ENCODE assay signal across 1 cellular context in the genomic region with DNA sequence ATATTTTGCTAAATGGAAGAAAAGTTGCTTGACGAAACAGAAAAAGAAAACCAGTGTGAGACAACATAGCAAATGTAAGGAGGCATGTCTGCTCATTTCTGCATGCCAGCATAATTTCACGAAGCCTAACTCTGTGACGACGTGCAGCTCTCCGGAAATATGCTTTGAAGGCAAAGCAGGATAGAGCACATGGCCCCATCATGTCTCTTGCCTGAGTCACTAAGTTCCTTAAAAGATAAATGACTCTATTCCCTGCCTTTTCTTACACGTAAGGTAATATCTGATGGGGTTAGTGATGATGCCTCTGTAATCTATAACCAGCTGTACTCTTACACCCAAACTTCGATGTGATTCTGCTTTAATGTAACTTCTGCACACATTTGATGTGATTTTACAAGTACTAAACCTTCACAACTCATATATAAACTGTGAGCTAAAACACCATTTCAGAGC.
TF ChIP-seq lines count a peak whose summit lies in the region.

No MANE protein-coding gene starts in this region.

TF ChIP-seq in liver, 16 proteins besides CTCF, POLR2A, EP300 and RAD21:
- TF ChIP-seq, protein P1, sequence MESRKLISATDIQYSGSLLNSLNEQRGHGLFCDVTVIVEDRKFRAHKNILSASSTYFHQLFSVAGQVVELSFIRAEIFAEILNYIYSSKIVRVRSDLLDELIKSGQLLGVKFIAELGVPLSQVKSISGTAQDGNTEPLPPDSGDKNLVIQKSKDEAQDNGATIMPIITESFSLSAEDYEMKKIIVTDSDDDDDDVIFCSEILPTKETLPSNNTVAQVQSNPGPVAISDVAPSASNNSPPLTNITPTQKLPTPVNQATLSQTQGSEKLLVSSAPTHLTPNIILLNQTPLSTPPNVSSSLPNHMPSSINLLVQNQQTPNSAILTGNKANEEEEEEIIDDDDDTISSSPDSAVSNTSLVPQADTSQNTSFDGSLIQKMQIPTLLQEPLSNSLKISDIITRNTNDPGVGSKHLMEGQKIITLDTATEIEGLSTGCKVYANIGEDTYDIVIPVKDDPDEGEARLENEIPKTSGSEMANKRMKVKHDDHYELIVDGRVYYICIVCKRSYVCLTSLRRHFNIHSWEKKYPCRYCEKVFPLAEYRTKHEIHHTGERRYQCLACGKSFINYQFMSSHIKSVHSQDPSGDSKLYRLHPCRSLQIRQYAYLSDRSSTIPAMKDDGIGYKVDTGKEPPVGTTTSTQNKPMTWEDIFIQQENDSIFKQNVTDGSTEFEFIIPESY (IDR thresholded peaks at IDR 0.05), result no peak
- TF ChIP-seq, protein P2, sequence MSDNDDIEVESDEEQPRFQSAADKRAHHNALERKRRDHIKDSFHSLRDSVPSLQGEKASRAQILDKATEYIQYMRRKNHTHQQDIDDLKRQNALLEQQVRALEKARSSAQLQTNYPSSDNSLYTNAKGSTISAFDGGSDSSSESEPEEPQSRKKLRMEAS (IDR thresholded peaks at IDR 0.05), result peak; percentile 30
- TF ChIP-seq FOXA1 (IDR thresholded peaks at IDR 0.05) (no peak), FOXA2 (IDR thresholded peaks at IDR 0.05) (no peak)
